Comparison of ENCODE assay signal across 1 cellular context in the genomic region with DNA sequence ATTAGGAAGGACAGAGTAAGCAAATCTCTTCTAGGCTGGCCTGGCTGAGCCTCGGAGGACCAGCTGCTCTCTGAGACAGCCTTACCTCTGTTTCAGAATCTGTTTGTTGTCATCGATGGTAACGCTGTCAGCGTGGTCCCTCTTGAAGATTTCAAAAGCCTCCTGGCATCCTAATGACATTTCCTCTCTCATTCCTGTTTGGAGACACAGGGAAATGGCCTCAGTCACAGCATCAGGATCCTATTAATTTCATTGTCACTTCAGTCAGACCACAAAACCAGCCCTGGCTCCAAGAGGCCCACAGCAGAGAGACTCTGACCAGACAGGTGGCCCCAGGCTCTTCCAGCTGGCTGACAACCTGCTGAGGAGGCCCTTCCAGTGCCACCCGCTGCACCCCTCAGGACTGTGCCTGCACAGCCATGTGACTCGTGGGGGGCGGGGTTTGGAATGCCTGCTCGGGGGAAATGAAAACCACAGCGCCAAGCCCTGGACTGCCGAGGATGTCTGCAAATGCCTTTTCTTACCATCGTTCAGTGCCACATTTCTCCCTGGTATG.
TF ChIP-seq lines count a peak whose summit lies in the region.

No MANE protein-coding gene starts in this region.

TF ChIP-seq in K562, 482 proteins besides CTCF, POLR2A, EP300 and RAD21 (continued from another document):
- TF ChIP-seq, protein P1, sequence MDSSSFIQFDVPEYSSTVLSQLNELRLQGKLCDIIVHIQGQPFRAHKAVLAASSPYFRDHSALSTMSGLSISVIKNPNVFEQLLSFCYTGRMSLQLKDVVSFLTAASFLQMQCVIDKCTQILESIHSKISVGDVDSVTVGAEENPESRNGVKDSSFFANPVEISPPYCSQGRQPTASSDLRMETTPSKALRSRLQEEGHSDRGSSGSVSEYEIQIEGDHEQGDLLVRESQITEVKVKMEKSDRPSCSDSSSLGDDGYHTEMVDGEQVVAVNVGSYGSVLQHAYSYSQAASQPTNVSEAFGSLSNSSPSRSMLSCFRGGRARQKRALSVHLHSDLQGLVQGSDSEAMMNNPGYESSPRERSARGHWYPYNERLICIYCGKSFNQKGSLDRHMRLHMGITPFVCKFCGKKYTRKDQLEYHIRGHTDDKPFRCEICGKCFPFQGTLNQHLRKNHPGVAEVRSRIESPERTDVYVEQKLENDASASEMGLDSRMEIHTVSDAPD (CRISPR knock-in tag; IDR thresholded peaks at IDR 0.05) = no peak
- no peak for TF ChIP-seq SMC3 (conservative IDR thresholded peaks at IDR 0.05; ENCODE audit: insufficient read depth, low read depth, low read length)
- TF ChIP-seq, protein P2, sequence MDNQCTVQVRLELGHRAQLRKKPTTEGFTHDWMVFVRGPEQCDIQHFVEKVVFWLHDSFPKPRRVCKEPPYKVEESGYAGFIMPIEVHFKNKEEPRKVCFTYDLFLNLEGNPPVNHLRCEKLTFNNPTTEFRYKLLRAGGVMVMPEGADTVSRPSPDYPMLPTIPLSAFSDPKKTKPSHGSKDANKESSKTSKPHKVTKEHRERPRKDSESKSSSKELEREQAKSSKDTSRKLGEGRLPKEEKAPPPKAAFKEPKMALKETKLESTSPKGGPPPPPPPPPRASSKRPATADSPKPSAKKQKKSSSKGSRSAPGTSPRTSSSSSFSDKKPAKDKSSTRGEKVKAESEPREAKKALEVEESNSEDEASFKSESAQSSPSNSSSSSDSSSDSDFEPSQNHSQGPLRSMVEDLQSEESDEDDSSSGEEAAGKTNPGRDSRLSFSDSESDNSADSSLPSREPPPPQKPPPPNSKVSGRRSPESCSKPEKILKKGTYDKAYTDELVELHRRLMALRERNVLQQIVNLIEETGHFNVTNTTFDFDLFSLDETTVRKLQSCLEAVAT (IDR thresholded peaks at IDR 0.05) = no peak
